In genomic region chr6:53910834-53911233, GRCh38 we compare ENCODE assay signal across 18 cellular contexts.
A peak's percentile ranks its signal among the peaks of the same experiment; 100 is the strongest.
DNase-seq lines count a peak whose midpoint lies in the region; ATAC-seq and TF ChIP-seq lines count a peak whose summit lies in the region.
"Had no signal": no experiment of that assay in that cellular context is flagged by ENCODE, and none has a peak within 500 bp of the region (broad histone marks: within the 10 kb centered on the region; RNA-seq: fewer than 3 reads in every experiment).

No MANE protein-coding gene starts in this region.

- H3K27ac ChIP-seq in right atrium auricular region (no peak overlapping the region), neural progenitor cell (no peak overlapping the region)
- H3K27ac ChIP-seq: colonic mucosa, KMS-11, SK-N-MC had no signal

- intact Hi-C loops in Right ventricle myocardium superior (cut with DNase I), result no loop called here

- ATAC-seq in Right ventricle myocardium superior (ENCODE audit: poor library complexity), result peak; percentile 68
- ATAC-seq: activated T-helper 17 cell treated with anti-CD3 and anti-CD28 coated beads, Interleukin-2, amount 50 U/mL, for 72 hours; CD8-positive, alpha-beta T cell; stimulated activated naive CD8-positive, alpha-beta T cell treated with anti-CD3 and anti-CD28 coated beads, Interleukin-15, amount 100 ng/mL, for 72 hours had no signal

- no peaks in the 10 kb centered on the region for H3F3A ChIP-seq in neural progenitor cell (ENCODE audit: low read depth)

- no peak overlapping the region for H3K4me3 ChIP-seq in right atrium auricular region
- H3K4me3 ChIP-seq in fibroblast of pulmonary artery (replicated peaks; ENCODE audit: low read depth, low read length), result no peak overlapping the region
- peak overlapping the region; percentile 16 for H3K4me3 ChIP-seq in neural progenitor cell
- H3K4me3 ChIP-seq: colonic mucosa, SK-N-MC had no signal

- H2AFZ ChIP-seq in neural progenitor cell (replicated peaks), result no peak overlapping the region

- DNase-seq in Right ventricle myocardium superior (no peak), right atrium auricular region (ENCODE audit: low spot score) (no peak), fibroblast of pulmonary artery (ENCODE audit: low read depth) (peak; percentile 86), neural progenitor cell (ENCODE audit: low spot score) (peak; percentile 68), NCI-H1092 (lab: John Stamatoyannopoulos, UW) (no peak), DMS114 treated with DMSO at 0.1 percent for 48 hours (lab: John Stamatoyannopoulos, UW; ENCODE audit: unreplicated experiment) (no peak), foreskin melanocyte (no peak)
- DNase-seq in activated CD8-positive, alpha-beta memory T cell treated with anti-CD3 and anti-CD28 coated beads, Interleukin-2, amount 50 U/mL, for 48 hours, result no peak
- DNase-seq: CD8-positive, alpha-beta T cell; colonic mucosa; NCI-H1436; NCI-H446; stimulated activated CD4-positive, alpha-beta T cell treated with anti-CD3 and anti-CD28 coated beads, Interleukin-12 subunit alpha, Interleukin-12 subunit beta, amount 100 ng/mL, for 4 hours; stimulated activated naive CD8-positive, alpha-beta T cell treated with anti-CD3 and anti-CD28 coated beads, Interleukin-15, amount 100 ng/mL, for 72 hours had no signal

- TF ChIP-seq CTCF in right atrium auricular region (IDR thresholded peaks at IDR 0.05) (no peak), fibroblast of pulmonary artery (IDR thresholded peaks at IDR 0.05; ENCODE audit: low read length, missing control alignments) (no peak), neural progenitor cell (IDR thresholded peaks at IDR 0.05) (no peak)

- H3K27me3 ChIP-seq in right atrium auricular region (no peaks in the 10 kb centered on the region), neural progenitor cell (no peaks in the 10 kb centered on the region)
- H3K27me3 ChIP-seq: colonic mucosa had no signal

- H3K4me1 ChIP-seq in right atrium auricular region (no peaks in the 10 kb centered on the region), neural progenitor cell (peaks cover 22% of the 10 kb centered on the region)
- H3K4me1 ChIP-seq: colonic mucosa had no signal

- H3K36me3 Mint-ChIP-seq in neural progenitor cell, result peaks cover 12% of the 10 kb centered on the region

- H3K4me1 Mint-ChIP-seq in neural progenitor cell, result peaks cover 8% of the 10 kb centered on the region
- H3K4me1 Mint-ChIP-seq: activated T-helper 17 cell treated with anti-CD3 and anti-CD28 coated beads, Interleukin-2, amount 50 U/mL, for 72 hours; stimulated activated naive CD8-positive, alpha-beta T cell treated with anti-CD3 and anti-CD28 coated beads, Interleukin-15, amount 100 ng/mL, for 72 hours had no signal

- H3K4me2 ChIP-seq in neural progenitor cell, result peak overlapping the region; percentile 46
- H3K4me2 ChIP-seq: KMS-11 had no signal

- no peaks in the 10 kb centered on the region for H3K9me3 ChIP-seq in right atrium auricular region
- H3K9me3 ChIP-seq in neural progenitor cell (ENCODE audit: low read depth), result no peaks in the 10 kb centered on the region
- H3K9me3 ChIP-seq: colonic mucosa had no signal

- H3K79me2 ChIP-seq in neural progenitor cell (ENCODE audit: low read depth), result no peaks in the 10 kb centered on the region

- H3K36me3 ChIP-seq in right atrium auricular region, result no peaks in the 10 kb centered on the region
- H3K36me3 ChIP-seq in neural progenitor cell, result no peaks in the 10 kb centered on the region
- H3K36me3 ChIP-seq: colonic mucosa had no signal

- H4K20me1 ChIP-seq in neural progenitor cell (ENCODE audit: low read depth), result no peaks in the 10 kb centered on the region

- H3K9me3 Mint-ChIP-seq in neural progenitor cell, result no peaks in the 10 kb centered on the region
- H3K9me3 Mint-ChIP-seq: activated T-helper 17 cell treated with anti-CD3 and anti-CD28 coated beads, Interleukin-2, amount 50 U/mL, for 72 hours; CD8-positive, alpha-beta T cell; mesothelial cell of epicardium; stimulated activated naive CD8-positive, alpha-beta T cell treated with anti-CD3 and anti-CD28 coated beads, Interleukin-15, amount 100 ng/mL, for 72 hours had no signal

- no peaks in the 10 kb centered on the region for H3K27me3 Mint-ChIP-seq in neural progenitor cell (ENCODE audit: insufficient read depth, low read depth)
- H3K27me3 Mint-ChIP-seq: activated T-helper 17 cell treated with anti-CD3 and anti-CD28 coated beads, Interleukin-2, amount 50 U/mL, for 72 hours; stimulated activated naive CD8-positive, alpha-beta T cell treated with anti-CD3 and anti-CD28 coated beads, Interleukin-15, amount 100 ng/mL, for 72 hours had no signal

- H3K9ac ChIP-seq in neural progenitor cell, result no peak overlapping the region
- H3K9ac ChIP-seq: KMS-11 had no signal

- H3K4me3 Mint-ChIP-seq in neural progenitor cell, result no peak overlapping the region
- H3K4me3 Mint-ChIP-seq: activated T-helper 17 cell treated with anti-CD3 and anti-CD28 coated beads, Interleukin-2, amount 50 U/mL, for 72 hours; CD8-positive, alpha-beta T cell; mesothelial cell of epicardium; stimulated activated naive CD8-positive, alpha-beta T cell treated with anti-CD3 and anti-CD28 coated beads, Interleukin-15, amount 100 ng/mL, for 72 hours had no signal

- H3K27ac Mint-ChIP-seq in neural progenitor cell, result peak overlapping the region; percentile 61
- H3K27ac Mint-ChIP-seq: activated T-helper 17 cell treated with anti-CD3 and anti-CD28 coated beads, Interleukin-2, amount 50 U/mL, for 72 hours; CD8-positive, alpha-beta T cell; mesothelial cell of epicardium had no signal

Comparison
In these comparisons a context has a peak if more than half of its experiments do, and no peak if none do; other contexts are left out.
1. DNase-seq: peak in fibroblast of pulmonary artery (single experiment) and neural progenitor cell (single experiment); none in Right ventricle myocardium superior (single experiment), right atrium auricular region (single experiment), NCI-H1092 (single experiment), DMS114 treated with DMSO at 0.1 percent for 48 hours (single experiment), foreskin melanocyte (single experiment) and activated CD8-positive, alpha-beta memory T cell treated with anti-CD3 and anti-CD28 coated beads, Interleukin-2, amount 50 U/mL, for 48 hours (single experiment).